1 cellular context compared by ENCODE assay signal in genomic region chr17:945672-946071, GRCh38.
TF ChIP-seq lines count a peak whose summit lies in the region.

No MANE protein-coding gene starts in this region.

TF ChIP-seq in WTC11, 78 proteins besides CTCF, POLR2A, EP300 and RAD21 (continued from another document):
- no peak for TF ChIP-seq AR (CRISPR knock-in tag; IDR thresholded peaks at IDR 0.05)
- TF ChIP-seq ZMAT4 (CRISPR knock-in tag; IDR thresholded peaks at IDR 0.05): no peak
- TF ChIP-seq ATF3 (CRISPR knock-in tag; conservative IDR thresholded peaks at IDR 0.05): no peak
- no peak for TF ChIP-seq FOXK1 (CRISPR knock-in tag; IDR thresholded peaks at IDR 0.05)
- no peak for TF ChIP-seq STAT6 (CRISPR knock-in tag; conservative IDR thresholded peaks at IDR 0.05; ENCODE audit: low read depth)
